In the genomic region with DNA sequence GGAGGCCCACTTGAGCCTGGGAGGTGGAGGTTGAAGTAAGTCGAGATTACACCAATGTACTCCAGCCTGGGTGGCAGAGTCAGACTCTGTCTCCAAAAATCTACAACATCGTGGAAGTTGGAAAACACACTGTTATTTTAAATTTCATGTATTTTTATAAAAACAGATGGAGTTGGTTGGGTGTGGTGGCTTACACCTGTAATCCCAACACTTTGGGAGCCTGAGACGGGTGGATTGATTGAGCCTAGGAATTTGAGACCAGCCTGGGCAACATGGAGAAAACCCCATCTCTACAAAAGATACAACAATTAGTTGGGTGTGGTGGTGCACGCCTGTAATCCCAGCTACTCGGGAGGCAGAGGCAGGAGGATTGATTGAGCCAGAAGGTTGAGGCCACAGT, we compare ENCODE assay signal across 5 cellular contexts.
"Had no signal": no experiment of that assay in that cellular context is flagged by ENCODE, and none has a peak within 500 bp of the region (broad histone marks: within the 10 kb centered on the region; RNA-seq: fewer than 3 reads in every experiment).

No MANE protein-coding gene starts in this region.

- H3K4me1 Mint-ChIP-seq: GM23338, H9 had no signal

- ATAC-seq: GM23338, HepG2 had no signal

- H3K4me3 Mint-ChIP-seq: GM23338, H9, IgD-negative memory B cell had no signal

- H3K27me3 Mint-ChIP-seq: IgD-negative memory B cell had no signal

- H3K27ac Mint-ChIP-seq: GM23338, H9 had no signal

- DNase-seq: H9, HCEC 1CT had no signal
